ENCODE assay signal across 9 cellular contexts in the genomic region with DNA sequence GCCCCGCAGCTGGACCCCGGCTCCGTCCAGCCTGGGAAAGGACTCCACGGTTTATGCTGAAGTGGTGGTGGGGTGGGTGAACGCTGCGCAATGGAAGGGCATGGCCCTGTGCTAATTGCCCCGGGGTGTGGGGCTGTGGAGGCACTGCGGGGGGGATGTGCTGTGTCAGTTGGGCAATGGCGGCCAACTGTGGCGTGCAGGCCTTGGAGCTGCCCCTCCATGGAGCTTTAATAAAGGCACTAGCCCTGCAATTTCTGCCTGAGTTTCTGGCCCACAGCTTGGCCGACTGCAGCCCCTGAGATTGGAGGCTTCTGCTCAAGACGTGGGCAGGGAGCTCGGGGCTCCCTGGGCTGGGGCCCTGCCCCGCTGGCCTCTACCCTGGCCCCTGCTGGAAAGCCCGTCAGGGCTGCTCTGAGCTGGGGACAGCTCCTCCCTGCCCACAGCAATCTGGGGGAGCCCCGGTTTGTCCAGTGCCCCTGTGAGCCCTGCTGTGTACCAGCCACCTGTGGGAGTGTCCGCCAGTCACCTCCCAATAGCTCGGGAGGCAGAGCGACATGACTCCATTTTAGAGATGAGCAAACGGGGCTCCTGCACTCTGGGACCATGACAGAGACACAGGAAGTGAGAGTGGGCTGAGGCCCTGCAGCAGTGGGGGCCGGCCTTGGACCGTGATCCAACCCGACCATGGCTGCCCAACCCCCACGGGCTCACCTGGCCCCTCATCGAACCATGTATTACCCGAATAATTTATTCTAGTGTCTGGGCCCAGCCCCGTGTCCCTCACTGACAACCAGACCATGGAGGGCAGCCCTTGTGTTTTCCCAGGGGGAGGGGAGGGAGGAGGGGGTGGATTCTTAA. TPM values are rescaled to one million over a fixed set of nuclear protein-coding genes. Genes with fewer than 3 reads are reported as not detected.
DNase-seq lines count a peak whose midpoint lies in the region; ATAC-seq and TF ChIP-seq lines count a peak whose summit lies in the region.
"Had no signal": no experiment of that assay in that cellular context is flagged by ENCODE, and none has a peak within 500 bp of the region (broad histone marks: within the 10 kb centered on the region; RNA-seq: fewer than 3 reads in every experiment).

No MANE protein-coding gene starts in this region.

- DNase-seq in DMS153 treated with DMSO at 0.1 percent for 48 hours (lab: John Stamatoyannopoulos, UW; ENCODE audit: unreplicated experiment) (peak; percentile 77), islet precursor cell (no peak)
- DNase-seq in activated CD4-positive, alpha-beta memory T cell treated with anti-CD3 and anti-CD28 coated beads, Interleukin-2, amount 10 ng/mL, durations not matched to agents 7 days and 5 days: peak; percentile 71

- peak overlapping the region in 3 of 4 donors; percentile 88 to 90 (median 88) for H3K27ac ChIP-seq in gastroesophageal sphincter

- H3K27me3 Mint-ChIP-seq in activated CD4-positive, alpha-beta memory T cell treated with anti-CD3 and anti-CD28 coated beads, Interleukin-2, amount 10 ng/mL, durations not matched to agents 7 days and 5 days: no peaks in the 10 kb centered on the region

- WGBS in gastroesophageal sphincter (ENCODE audit: low coverage in 1 of 2), 2 donors: 0 to 4% methylated on average over 2 to 5 of the region's 27 CpGs

- TF ChIP-seq CTCF in gastroesophageal sphincter (IDR thresholded peaks at IDR 0.05): no peak

- H3K4me1 Mint-ChIP-seq in activated CD4-positive, alpha-beta memory T cell treated with anti-CD3 and anti-CD28 coated beads, Interleukin-2, amount 10 ng/mL, durations not matched to agents 7 days and 5 days: peaks cover 26% of the 10 kb centered on the region

- peak overlapping the region; percentile 99 for H3K27ac Mint-ChIP-seq in activated CD4-positive, alpha-beta memory T cell treated with anti-CD3 and anti-CD28 coated beads, Interleukin-2, amount 10 ng/mL, durations not matched to agents 7 days and 5 days

- no peak for TF ChIP-seq POLR2A in gastroesophageal sphincter (IDR thresholded peaks at IDR 0.05)

- H3K9me3 ChIP-seq in gastroesophageal sphincter (no peaks in the 10 kb centered on the region), skeletal muscle satellite cell (replicated peaks; ENCODE audit: low read length) (no peaks in the 10 kb centered on the region)

- CTCF ChIA-PET in activated CD4-positive, alpha-beta memory T cell treated with anti-CD3 and anti-CD28 coated beads, Interleukin-2, amount 10 ng/mL, durations not matched to agents 7 days and 5 days (lab: Charles Lee): interaction anchor here (0.9 to 4.6 kb wide), 12 partner anchors 9 to 352 kb away, joined by 3 to 81 read pairs (median 10); partner anchors contain the start of genes FAAP20, PANK4, PEX10 and PRXL2B

- no peaks in the 10 kb centered on the region for H3K36me3 Mint-ChIP-seq in activated CD4-positive, alpha-beta memory T cell treated with anti-CD3 and anti-CD28 coated beads, Interleukin-2, amount 10 ng/mL, durations not matched to agents 7 days and 5 days (ENCODE audit: low read depth)

- ATAC-seq in HG03469 (IDR thresholded peaks at IDR 0.05; ENCODE audit: unreplicated experiment) (peak; percentile 0), gastroesophageal sphincter (no peak), GM21576 (IDR thresholded peaks at IDR 0.05; ENCODE audit: unreplicated experiment) (no peak), GM18498 (IDR thresholded peaks at IDR 0.05; ENCODE audit: unreplicated experiment) (no peak)

- peaks cover 60% of the 10 kb centered on the region for H3K27me3 ChIP-seq in gastroesophageal sphincter
- H3K27me3 ChIP-seq in skeletal muscle satellite cell (ENCODE audit: control insufficient read depth, insufficient read depth, low read length): no peaks in the 10 kb centered on the region

- H3K4me3 ChIP-seq in gastroesophageal sphincter (peak overlapping the region; percentile 35 to 61), skeletal muscle satellite cell (ENCODE audit: low read length) (peak overlapping the region; percentile 81)

- POLR2A ChIA-PET in activated CD4-positive, alpha-beta memory T cell treated with anti-CD3 and anti-CD28 coated beads, Interleukin-2, amount 10 ng/mL, durations not matched to agents 7 days and 5 days (lab: Charles Lee): interaction anchor here (0.8 to 12.2 kb wide), 17 partner anchors 8 to 414 kb away, joined by 3 to 228 read pairs (median 13); partner anchors contain the start of genes FAAP20, HES5, PANK4 and PEX10

- TF ChIP-seq EP300 in gastroesophageal sphincter (IDR thresholded peaks at IDR 0.05): no peak

- H3K9me3 Mint-ChIP-seq in activated CD4-positive, alpha-beta memory T cell treated with anti-CD3 and anti-CD28 coated beads, Interleukin-2, amount 10 ng/mL, durations not matched to agents 7 days and 5 days: no peaks in the 10 kb centered on the region

- H3K4me3 Mint-ChIP-seq in activated CD4-positive, alpha-beta memory T cell treated with anti-CD3 and anti-CD28 coated beads, Interleukin-2, amount 10 ng/mL, durations not matched to agents 7 days and 5 days: peak overlapping the region; percentile 94

- peaks cover 0 to 76% (median 34%) of the 10 kb centered on the region in 3 donors for H3K4me1 ChIP-seq in gastroesophageal sphincter
- H3K4me1 ChIP-seq in skeletal muscle satellite cell (ENCODE audit: control insufficient read depth, insufficient read depth, low read length): peaks cover 52% of the 10 kb centered on the region

- peak overlapping the region; percentile 76 for H3K9ac ChIP-seq in skeletal muscle satellite cell (ENCODE audit: low read depth, low read length)

- peak overlapping the region; percentile 95 for H3K4me2 ChIP-seq in skeletal muscle satellite cell (ENCODE audit: low read length)

- no peaks in the 10 kb centered on the region for H3K36me3 ChIP-seq in gastroesophageal sphincter
- H3K36me3 ChIP-seq in skeletal muscle satellite cell (ENCODE audit: insufficient read depth, low read length): no peaks in the 10 kb centered on the region

RNA-seq across cellular contexts. Expression of gene TNFRSF14, which starts 8.7 kb away (rescaled TPM):
- 100 to 1,000 TPM; 171 to 173 TPM for total RNA-seq in activated CD4-positive, alpha-beta memory T cell treated with anti-CD3 and anti-CD28 coated beads, Interleukin-2, amount 10 ng/mL, durations not matched to agents 7 days and 5 days
- total RNA-seq in gastroesophageal sphincter: 10 to 100 TPM; 23.0 to 81.6 (median 36.9) TPM
- total RNA-seq in skeletal muscle satellite cell (2012; rRNA removed): 5.0 and 8.4 TPM in 2 replicates

RNA-seq across cellular contexts. Expression of gene HES5, which starts 17.4 kb away (rescaled TPM):
- total RNA-seq in activated CD4-positive, alpha-beta memory T cell treated with anti-CD3 and anti-CD28 coated beads, Interleukin-2, amount 10 ng/mL, durations not matched to agents 7 days and 5 days: not detected
- total RNA-seq in gastroesophageal sphincter: not detected
- total RNA-seq in skeletal muscle satellite cell (2012; rRNA removed): not detected in 2 replicates
- total RNA-seq: NCI-H460 had no signal

RNA-seq across cellular contexts. Expression of gene PANK4, which starts 21.0 kb away (rescaled TPM):
- total RNA-seq in activated CD4-positive, alpha-beta memory T cell treated with anti-CD3 and anti-CD28 coated beads, Interleukin-2, amount 10 ng/mL, durations not matched to agents 7 days and 5 days: 10 to 100 TPM; 71.7 to 72.6 TPM
- total RNA-seq in gastroesophageal sphincter: 10 to 100 TPM; 32.6 to 46.8 (median 34.0) TPM
- 21.3 and 24.0 TPM in 2 replicates for total RNA-seq in skeletal muscle satellite cell (2012; rRNA removed)

RNA-seq across cellular contexts. Expression of gene PRXL2B, which starts 39.1 kb away (rescaled TPM):
- total RNA-seq in activated CD4-positive, alpha-beta memory T cell treated with anti-CD3 and anti-CD28 coated beads, Interleukin-2, amount 10 ng/mL, durations not matched to agents 7 days and 5 days: 10 to 100 TPM; 17.0 to 22.2 TPM
- 10 to 100 TPM in 3 of 4 donors, 1 to 10 TPM in 1; 6.5 to 24.1 (median 14.0) TPM for total RNA-seq in gastroesophageal sphincter
- 13.4 and 15.9 TPM in 2 replicates for total RNA-seq in skeletal muscle satellite cell (2012; rRNA removed)
